Comparison of ENCODE assay signal across 8 cellular contexts in genomic region chr6:158654498-158654897, GRCh38. TPM values are rescaled to one million over a fixed set of nuclear protein-coding genes. Genes with fewer than 3 reads are reported as not detected.
DNase-seq lines count a peak whose midpoint lies in the region; ATAC-seq, FAIRE-seq and TF ChIP-seq lines count a peak whose summit lies in the region.

No MANE protein-coding gene starts in this region.

- peak overlapping the region; percentile 73 for H3K4me2 ChIP-seq in BLaER1

- H3K9me3 ChIP-seq in BLaER1 = no peaks in the 10 kb centered on the region
- H3K9me3 ChIP-seq in kidney (ENCODE audit: control insufficient read depth in 1 of 2, low read length in 2 of 2) = no peaks in the 10 kb centered on the region

- peaks cover 23% of the 10 kb centered on the region for H3K27me3 ChIP-seq in BLaER1

- DNase-seq in NCI-H1105 (lab: John Stamatoyannopoulos, UW) (peak; percentile 94), astrocyte of the hippocampus (ENCODE audit: low read depth, low spot score) (peak; percentile 75), kidney (peak; percentile 90), superior temporal gyrus (ENCODE audit: extremely low spot score) (no peak), GM10266 (ENCODE audit: extremely low spot score) (no peak)
- DNase-seq in stimulated activated CD8-positive, alpha-beta memory T cell treated with anti-CD3 and anti-CD28 coated beads, Interleukin-4, amount 100 ng/mL, for 48 hours = peak; percentile 36

- H3K9ac ChIP-seq in BLaER1 (no peak overlapping the region), kidney (ENCODE audit: low read length in 2 of 2) (no peak overlapping the region)

- no peak for FAIRE-seq in kidney (lab: Jason Lieb, UNC)

- H3K4me3 ChIP-seq in BLaER1 = no peak overlapping the region
- H3K4me3 ChIP-seq in kidney (ENCODE audit: low read length in 2 of 2) = no peak overlapping the region

- TF ChIP-seq CTCF in kidney (IDR thresholded peaks at IDR 0.05; ENCODE audit: borderline replicate concordance, extremely low read depth, insufficient read depth) (no peak), GM10266 (IDR thresholded peaks at IDR 0.05; ENCODE audit: control insufficient read depth, insufficient read depth, low read depth, missing control alignments) (no peak)

- ATAC-seq in GM19452 (IDR thresholded peaks at IDR 0.05; ENCODE audit: unreplicated experiment) = no peak

- H4K20me1 ChIP-seq in BLaER1 = peaks cover 10% of the 10 kb centered on the region

- H3K4me1 ChIP-seq in BLaER1 (peaks cover 41% of the 10 kb centered on the region), kidney (ENCODE audit: control insufficient read depth in 1 of 2, insufficient read depth in 1 of 2, low read depth in 1 of 2, low read length in 2 of 2) (peaks cover 3 to 12% of the 10 kb centered on the region in 2 donors)

- H3K27ac ChIP-seq in BLaER1 (no peak overlapping the region), kidney (ENCODE audit: low read depth in 2 of 2, low read length in 2 of 2) (peak overlapping the region in 1 of 2 donors; percentile 32)

- intact Hi-C loops in kidney (cut with DNase I) = no loop called here

- H3K36me3 ChIP-seq in BLaER1 = no peaks in the 10 kb centered on the region
- H3K36me3 ChIP-seq in kidney (ENCODE audit: control insufficient read depth in 1 of 2, insufficient read depth in 2 of 2, low read length in 2 of 2) = no peaks in the 10 kb centered on the region

RNA-seq across cellular contexts. Expression of gene SYTL3, which starts 4.6 kb away (rescaled TPM):
- 16.0 TPM for total RNA-seq in kidney
- polyA plus RNA-seq in kidney (ENCODE audit: insufficient read depth, low read depth, low replicate concordance) = 3.1 TPM

RNA-seq across cellular contexts. Expression of gene DYNLT1, which starts 10.0 kb away (rescaled TPM):
- total RNA-seq in kidney = 145 TPM
- polyA plus RNA-seq in kidney (ENCODE audit: insufficient read depth, low read depth, low replicate concordance) = 406 TPM

Comparison
In these comparisons a context has a peak if more than half of its experiments do, and no peak if none do; other contexts are left out.
1. DNase-seq: peak in NCI-H1105 (single experiment), astrocyte of the hippocampus (single experiment), kidney (single experiment) and stimulated activated CD8-positive, alpha-beta memory T cell treated with anti-CD3 and anti-CD28 coated beads, Interleukin-4, amount 100 ng/mL, for 48 hours (single experiment); none in superior temporal gyrus (single experiment) and GM10266 (single experiment).